In genomic region chr4:153448003-153448731, GRCh38 we compare ENCODE assay signal across 12 cellular contexts. TPM values are rescaled to one million over a fixed set of nuclear protein-coding genes. Genes with fewer than 3 reads are reported as not detected.
DNase-seq lines count a peak whose midpoint lies in the region; ATAC-seq and TF ChIP-seq lines count a peak whose summit lies in the region.
"Had no signal": no experiment of that assay in that cellular context is flagged by ENCODE, and none has a peak within 500 bp of the region (broad histone marks: within the 10 kb centered on the region; RNA-seq: fewer than 3 reads in every experiment).

No MANE protein-coding gene starts in this region.

- ATAC-seq in HG03457 (IDR thresholded peaks at IDR 0.05; ENCODE audit: unreplicated experiment) = no peak

- no peak overlapping the region for H2BK5ac ChIP-seq in neuronal stem cell (ENCODE audit: low read length)

- no peak overlapping the region for H3K14ac ChIP-seq in neuronal stem cell (ENCODE audit: low read length)

- peak overlapping the region; percentile 52 for H2AFZ ChIP-seq in neuronal stem cell (ENCODE audit: low read length)

- no peak overlapping the region for H4K8ac ChIP-seq in neuronal stem cell (ENCODE audit: low read depth, low read length)

- H3K4me2 ChIP-seq in neuronal stem cell (ENCODE audit: insufficient read depth, low read length, poor library complexity, severe bottlenecking) = no peak overlapping the region

- no peak overlapping the region for H2BK15ac ChIP-seq in neuronal stem cell (ENCODE audit: low read length)

- no peak overlapping the region for H3K4ac ChIP-seq in neuronal stem cell (ENCODE audit: low read length)

- H4K91ac ChIP-seq in neuronal stem cell (ENCODE audit: low read depth, low read length, poor library complexity) = no peak overlapping the region

- H3K9ac ChIP-seq in neuronal stem cell (ENCODE audit: low read depth, low read length, poor library complexity) = no peak overlapping the region

- no peak overlapping the region for H3K23ac ChIP-seq in neuronal stem cell (ENCODE audit: low read depth, low read length, poor library complexity)

- intact Hi-C loops in spleen (cut with DNase I; ENCODE audit: low total_unique reads) = no loop called here

- no peak overlapping the region for H2BK12ac ChIP-seq in neuronal stem cell (ENCODE audit: low read length)

- no CpG with 5 or more reads among the region's 10 CpGs for WGBS in neuronal stem cell (ENCODE audit: extremely low coverage in 2 of 2, insufficient read length in 2 of 2, insufficient replicate concordance in 1 of 2), 2 donors
- 73 to 86% (median 82%) methylated on average over 10 of the region's 10 CpGs for WGBS in spleen, 5 donors

- DNase-seq in COLO829 (ENCODE audit: low spot score) = peak; percentile 58
- peak; percentile 67 for DNase-seq in NCI-H1436 treated with DMSO at 0.1 percent for 48 hours (lab: John Stamatoyannopoulos, UW)
- no peak for DNase-seq in brain microvascular endothelial cell
- DNase-seq in neuronal stem cell (ENCODE audit: low spot score) = no peak
- no peak for DNase-seq in activated CD4-positive, CD25-positive, alpha-beta regulatory T cell (lab: John Stamatoyannopoulos, UW)
- no peak for DNase-seq in spleen
- DNase-seq in occipital lobe (lab: John Stamatoyannopoulos, UW) = no peak
- DNase-seq: GDM1, Kasumi-1, ovary, SHP77 had no signal

- H2BK120ac ChIP-seq in neuronal stem cell (ENCODE audit: low read depth, low read length) = no peak overlapping the region

- no peaks in the 10 kb centered on the region for H3K79me1 ChIP-seq in neuronal stem cell (ENCODE audit: low read depth, low read length)

- TF ChIP-seq POLR2A in spleen (IDR thresholded peaks at IDR 0.05) = no peak

- no peak overlapping the region for H2AK5ac ChIP-seq in neuronal stem cell (ENCODE audit: low read depth, low read length)

- H3K27ac ChIP-seq in brain microvascular endothelial cell (peak overlapping the region; percentile 22), neuronal stem cell (replicated peaks; ENCODE audit: low read length) (no peak overlapping the region), spleen (no peak overlapping the region)
- H3K27ac ChIP-seq: ovary had no signal

- peaks cover 6 to 10% of the 10 kb centered on the region in 2 donors for H3K4me1 ChIP-seq in neuronal stem cell (ENCODE audit: control insufficient read depth in 2 of 2, insufficient read depth in 1 of 2, low read depth in 1 of 2, low read length in 2 of 2)
- H3K4me1 ChIP-seq in spleen = peaks cover 11 to 50% (median 20%) of the 10 kb centered on the region in 6 donors

- H3K9me3 ChIP-seq in neuronal stem cell (replicated peaks in 1 of 2; ENCODE audit: control insufficient read depth in 2 of 2, insufficient read depth in 1 of 2, low read depth in 1 of 2, low read length in 2 of 2) (no peaks in the 10 kb centered on the region), spleen (no peaks in the 10 kb centered on the region)
- H3K9me3 ChIP-seq: ovary had no signal

- H3K4me3 ChIP-seq in brain microvascular endothelial cell (ENCODE audit: low read depth, low read length) (peak overlapping the region; percentile 24), neuronal stem cell (ENCODE audit: low read length in 2 of 2) (no peak overlapping the region), spleen (no peak overlapping the region)
- H3K4me3 ChIP-seq: ovary had no signal

- no peak for TF ChIP-seq CTCF in brain microvascular endothelial cell (IDR thresholded peaks at IDR 0.05; ENCODE audit: low read depth, low read length, missing control alignments)
- no peak for TF ChIP-seq CTCF in spleen (IDR thresholded peaks at IDR 0.05 in 8 of 11, conservative IDR thresholded peaks at IDR 0.05 in 3 of 11)

- no peaks in the 10 kb centered on the region for H3K36me3 ChIP-seq in brain microvascular endothelial cell (replicated peaks)
- H3K36me3 ChIP-seq in neuronal stem cell (replicated peaks in 1 of 2; ENCODE audit: control insufficient read depth in 2 of 2, insufficient read depth in 2 of 2, low read length in 2 of 2) = no peaks in the 10 kb centered on the region
- no peaks in the 10 kb centered on the region for H3K36me3 ChIP-seq in spleen
- H3K36me3 ChIP-seq: ovary had no signal

- in situ Hi-C loops in brain microvascular endothelial cell (cut with HindIII; ENCODE audit: low pct_ligation_motif_present, low sequenced_read_pairs) = no loop called here

- H3K18ac ChIP-seq in neuronal stem cell (ENCODE audit: low read length) = no peak overlapping the region

- no peaks in the 10 kb centered on the region for H3K27me3 ChIP-seq in brain microvascular endothelial cell (replicated peaks)
- H3K27me3 ChIP-seq in neuronal stem cell (ENCODE audit: control insufficient read depth in 3 of 3, insufficient read depth in 3 of 3, low read depth in 1 of 3, low read length in 3 of 3) = no peaks in the 10 kb centered on the region
- H3K27me3 ChIP-seq in spleen (replicated peaks in 1 of 7) = no peaks in the 10 kb centered on the region
- H3K27me3 ChIP-seq: ovary had no signal

RNA-seq across cellular contexts. Expression of gene TMEM131L, which starts 18.0 kb away (rescaled TPM):
- polyA plus RNA-seq in neuronal stem cell (2013, experiment 1 of 2) = 10.3 TPM
- 10.2 TPM for polyA plus RNA-seq in neuronal stem cell (2013, experiment 2 of 2)
- total RNA-seq in spleen (100 to 1,000 TPM in 1 of 7 donors, 10 to 100 TPM in 6; 73.5 to 105 (median 83.1) TPM), occipital lobe (48.7 TPM)
- polyA plus RNA-seq in spleen = 10 to 100 TPM; 20.9 to 23.1 (median 21.5) TPM

Comparison
In these comparisons a context has a peak if more than half of its experiments do, and no peak if none do; other contexts are left out.
1. DNase-seq: peak in COLO829 (single experiment) and NCI-H1436 treated with DMSO at 0.1 percent for 48 hours (single experiment); none in brain microvascular endothelial cell (single experiment), neuronal stem cell (single experiment), activated CD4-positive, CD25-positive, alpha-beta regulatory T cell (0 of 4), spleen (single experiment) and occipital lobe (single experiment).